In genomic region chr3:48897401-48898376, GRCh38 we compare ENCODE assay signal across 1 cellular context.
TF ChIP-seq lines count a peak whose summit lies in the region.

No MANE protein-coding gene starts in this region.

TF ChIP-seq in H1, 55 proteins besides CTCF, POLR2A, EP300 and RAD21:
- TF ChIP-seq BCL11A (IDR thresholded peaks at IDR 0.05; ENCODE audit: low read depth in 2 of 2, low read length in 2 of 2) (no peak), TCF12 (IDR thresholded peaks at IDR 0.05; ENCODE audit: low read depth, low read length) (no peak), JUND (IDR thresholded peaks at IDR 0.05; ENCODE audit: low read length) (no peak), MAX (IDR thresholded peaks at IDR 0.05) (no peak)
TF ChIP-seq in H1: peak in this region for 0.
